25 cellular contexts compared by ENCODE assay signal in the genomic region with DNA sequence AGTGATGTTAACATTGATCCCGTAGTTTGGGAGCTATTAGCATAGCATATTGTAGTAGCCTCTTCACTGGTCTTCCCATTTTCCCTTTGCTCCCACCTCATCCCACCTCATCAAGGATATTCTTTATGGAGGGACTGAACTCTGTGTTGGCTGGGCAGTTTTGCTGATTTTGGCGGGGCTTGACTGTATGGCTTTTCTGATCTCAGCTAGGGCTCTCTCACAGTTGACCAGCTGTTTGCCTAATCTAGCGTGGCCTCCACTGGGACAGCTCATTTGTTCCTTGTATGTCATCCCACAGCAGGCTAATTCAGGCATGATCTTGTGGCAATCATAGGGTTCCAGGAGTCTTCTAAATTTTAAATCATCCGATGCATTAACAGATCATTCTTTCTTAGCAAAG. TPM values are rescaled to one million over a fixed set of nuclear protein-coding genes. Genes with fewer than 3 reads are reported as not detected.
"Had no signal": no experiment of that assay in that cellular context is flagged by ENCODE, and none has a peak within 500 bp of the region (broad histone marks: within the 10 kb centered on the region; RNA-seq: fewer than 3 reads in every experiment).

No MANE protein-coding gene starts in this region.

- H3K27ac Mint-ChIP-seq: dendritic cell treated with granulocyte-macrophage colony-stimulating factor and Interleukin-4, amounts not matched to agents 40 ng/mL and 50 ng/mL, for 4 days; mesothelial cell of epicardium; naive thymus-derived CD4-positive, alpha-beta T cell; nephron; neural progenitor cell; stimulated activated naive CD8-positive, alpha-beta T cell treated with anti-CD3 and anti-CD28 coated beads, Interleukin-15, amount 100 ng/mL, for 72 hours had no signal

- DNase-seq: effector memory CD4-positive, alpha-beta T cell; foreskin keratinocyte; heart right ventricle; hippocampal formation; left cardiac atrium; left lung; mesenchymal stem cell; mucosa of descending colon; naive thymus-derived CD4-positive, alpha-beta T cell; psoas muscle; right lobe of liver; stimulated activated CD4-positive, alpha-beta T cell treated with anti-CD3 and anti-CD28 coated beads, Interleukin-12 subunit alpha, Interleukin-12 subunit beta, amount 100 ng/mL, for 4 hours; stimulated activated CD4-positive, alpha-beta T cell treated with anti-CD3 and anti-CD28 coated beads, Interleukin-1b, Interleukin-23, amount 100 ng/mL, for 48 hours; stimulated activated CD4-positive, alpha-beta T cell treated with anti-CD3 and anti-CD28 coated beads, Interleukin-4, amount 100 ng/mL, for 1 hour; stimulated activated CD8-positive, alpha-beta memory T cell treated with anti-CD3 and anti-CD28 coated beads, Interleukin-4, amount 100 ng/mL, for 48 hours; stimulated activated naive CD4-positive, alpha-beta T cell; stimulated activated naive CD8-positive, alpha-beta T cell treated with anti-CD3 and anti-CD28 coated beads, Interleukin-15, amount 100 ng/mL, for 72 hours; transverse colon had no signal

- H3K4me1 Mint-ChIP-seq: naive thymus-derived CD4-positive, alpha-beta T cell; neural progenitor cell; stimulated activated naive CD8-positive, alpha-beta T cell treated with anti-CD3 and anti-CD28 coated beads, Interleukin-15, amount 100 ng/mL, for 72 hours had no signal

- H3K4me3 Mint-ChIP-seq: dendritic cell treated with granulocyte-macrophage colony-stimulating factor and Interleukin-4, amounts not matched to agents 40 ng/mL and 50 ng/mL, for 4 days; mesothelial cell of epicardium; naive thymus-derived CD4-positive, alpha-beta T cell; nephron; neural progenitor cell; stimulated activated naive CD8-positive, alpha-beta T cell treated with anti-CD3 and anti-CD28 coated beads, Interleukin-15, amount 100 ng/mL, for 72 hours had no signal

- H3K9me3 Mint-ChIP-seq: dendritic cell treated with granulocyte-macrophage colony-stimulating factor and Interleukin-4, amounts not matched to agents 40 ng/mL and 50 ng/mL, for 4 days; mesothelial cell of epicardium; naive thymus-derived CD4-positive, alpha-beta T cell; nephron; neural progenitor cell; stimulated activated naive CD8-positive, alpha-beta T cell treated with anti-CD3 and anti-CD28 coated beads, Interleukin-15, amount 100 ng/mL, for 72 hours had no signal

- H3K36me3 Mint-ChIP-seq: mesothelial cell of epicardium; naive thymus-derived CD4-positive, alpha-beta T cell; neural progenitor cell had no signal

RNA-seq across cellular contexts. Expression of a gene that starts 50.5 kb away (rescaled TPM):
- total RNA-seq: fibroblast of lung; foreskin keratinocyte; mesothelial cell of epicardium; naive thymus-derived CD4-positive, alpha-beta T cell; osteoblast; right lobe of liver; smooth muscle cell had no signal
